In genomic region chr6:32854376-32855178, GRCh38 we compare ENCODE assay signal across 9 cellular contexts. TPM values are rescaled to one million over a fixed set of nuclear protein-coding genes. Genes with fewer than 3 reads are reported as not detected.
A peak's percentile ranks its signal among the peaks of the same experiment; 100 is the strongest.
DNase-seq lines count a peak whose midpoint lies in the region; ATAC-seq, FAIRE-seq and TF ChIP-seq lines count a peak whose summit lies in the region.
"Had no signal": no experiment of that assay in that cellular context is flagged by ENCODE, and none has a peak within 500 bp of the region (broad histone marks: within the 10 kb centered on the region; RNA-seq: fewer than 3 reads in every experiment).

No MANE protein-coding gene starts in this region.

- TF ChIP-seq CTCF in brain (conservative IDR thresholded peaks at IDR 0.05): no peak

- H3K4me3 ChIP-seq in iPS-18c (ENCODE audit: insufficient read depth, low read depth, low read length): peak overlapping the region; percentile 89; the same call in 1 of the 2 replicates

- H3K27me3 Mint-ChIP-seq in brain: peaks cover 91% of the 10 kb centered on the region

- peak overlapping the region in 3 of 5 experiments; percentile 73 to 99 (median 98) for H3K27ac Mint-ChIP-seq in brain

- H3K4me3 Mint-ChIP-seq in brain: peak overlapping the region; percentile 94 to 99 (median 97)

- H3K36me3 Mint-ChIP-seq in brain: peaks cover 3% of the 10 kb centered on the region

- H3K4me1 Mint-ChIP-seq in brain: peaks cover 23% of the 10 kb centered on the region

- in situ Hi-C loops in KBM-7 (cut with MboI; ENCODE audit: low pct_unique_long_range_greater_than_20kb, low sequenced_read_pairs): no loop called here

- no peaks in the 10 kb centered on the region for H3K9me3 ChIP-seq in iPS-18c (ENCODE audit: control insufficient read depth, insufficient read depth, low read length)

- ATAC-seq in HG02973 (IDR thresholded peaks at IDR 0.05; ENCODE audit: unreplicated experiment) (peak; percentile 18), SK-N-SH treated with all-trans-retinoic acid at 6 μM for 48 hours (peak; percentile 18)

- H3K9me3 Mint-ChIP-seq in brain: no peaks in the 10 kb centered on the region

- DNase-seq in GM18507 (ENCODE audit: extremely low spot score, insufficient read length, low read depth) (no peak), LoVo (ENCODE audit: low spot score) (no peak), KBM-7 (no peak)
- peak; percentile 73 for DNase-seq in stimulated activated CD4-positive, alpha-beta T cell treated with anti-CD3 and anti-CD28 coated beads, Interleukin-15, amount 100 ng/mL, for 24 hours

- FAIRE-seq in GM18507 (lab: Jason Lieb, UNC): peak; percentile 81
- FAIRE-seq: islet of Langerhans had no signal

TF ChIP-seq in SK-N-SH treated with all-trans-retinoic acid at 6 μM for 48 hours, 23 proteins besides CTCF, POLR2A, EP300 and RAD21:
- no peak for TF ChIP-seq RARB (CRISPR knock-in tag; IDR thresholded peaks at IDR 0.05)
- no peak for TF ChIP-seq ESRRG (CRISPR knock-in tag; IDR thresholded peaks at IDR 0.05)
- no peak for TF ChIP-seq CSRNP3 (CRISPR knock-in tag; IDR thresholded peaks at IDR 0.05)
- TF ChIP-seq CREB5 (CRISPR knock-in tag; IDR thresholded peaks at IDR 0.05; ENCODE audit: low read depth): no peak
- no peak for TF ChIP-seq ZFP30 (CRISPR knock-in tag; IDR thresholded peaks at IDR 0.05)
- TF ChIP-seq ARNTL (CRISPR knock-in tag; IDR thresholded peaks at IDR 0.05; ENCODE audit: borderline replicate concordance, low read depth): no peak
- no peak for TF ChIP-seq OSR1 (CRISPR knock-in tag; IDR thresholded peaks at IDR 0.05)
- TF ChIP-seq CSDC2 (CRISPR knock-in tag; IDR thresholded peaks at IDR 0.05): no peak
- TF ChIP-seq BACH2 (CRISPR knock-in tag; IDR thresholded peaks at IDR 0.05; ENCODE audit: borderline replicate concordance): no peak
- no peak for TF ChIP-seq SNAI2 (CRISPR knock-in tag; IDR thresholded peaks at IDR 0.05)
- no peak for TF ChIP-seq ZC3H10 (CRISPR knock-in tag; IDR thresholded peaks at IDR 0.05)
- no peak for TF ChIP-seq PPARA (CRISPR knock-in tag; IDR thresholded peaks at IDR 0.05; ENCODE audit: borderline replicate concordance)
- TF ChIP-seq GLIS3 (CRISPR knock-in tag; IDR thresholded peaks at IDR 0.05): no peak
- no peak for TF ChIP-seq TSHZ2 (CRISPR knock-in tag; IDR thresholded peaks at IDR 0.05)
- TF ChIP-seq PATZ1 (CRISPR knock-in tag; IDR thresholded peaks at IDR 0.05; ENCODE audit: borderline replicate concordance): no peak
- no peak for TF ChIP-seq ZNF8 (CRISPR knock-in tag; IDR thresholded peaks at IDR 0.05)
- TF ChIP-seq TOX (CRISPR knock-in tag; IDR thresholded peaks at IDR 0.05; ENCODE audit: borderline replicate concordance): no peak
- no peak for TF ChIP-seq POU6F1 (CRISPR knock-in tag; IDR thresholded peaks at IDR 0.05; ENCODE audit: borderline replicate concordance, low read depth)
- no peak for TF ChIP-seq ZFP3 (CRISPR knock-in tag; IDR thresholded peaks at IDR 0.05)

RNA-seq across cellular contexts. Expression of gene PSMB9, which starts 0.6 kb away (rescaled TPM):
- polyA plus RNA-seq in brain (ENCODE audit: insufficient read depth, low read depth, low replicate concordance): 16.7 TPM

RNA-seq across cellular contexts. Expression of gene TAP1, which starts 1.1 kb away (rescaled TPM):
- polyA plus RNA-seq in brain (ENCODE audit: insufficient read depth, low read depth, low replicate concordance): 17.8 TPM

RNA-seq across cellular contexts. Expression of gene PSMB8, which starts 10.7 kb away (rescaled TPM):
- polyA plus RNA-seq in brain (ENCODE audit: insufficient read depth, low read depth, low replicate concordance): 39.4 TPM

RNA-seq across cellular contexts. Expression of gene TAP2, which starts 16.0 kb away (rescaled TPM):
- polyA plus RNA-seq in brain (ENCODE audit: insufficient read depth, low read depth, low replicate concordance): 10.1 TPM

RNA-seq across cellular contexts. Expression of gene HLA-DOB, which starts 37.8 kb away (rescaled TPM):
- not detected for polyA plus RNA-seq in brain (ENCODE audit: insufficient read depth, low read depth, low replicate concordance)
